1 cellular context compared by ENCODE assay signal in the genomic region with DNA sequence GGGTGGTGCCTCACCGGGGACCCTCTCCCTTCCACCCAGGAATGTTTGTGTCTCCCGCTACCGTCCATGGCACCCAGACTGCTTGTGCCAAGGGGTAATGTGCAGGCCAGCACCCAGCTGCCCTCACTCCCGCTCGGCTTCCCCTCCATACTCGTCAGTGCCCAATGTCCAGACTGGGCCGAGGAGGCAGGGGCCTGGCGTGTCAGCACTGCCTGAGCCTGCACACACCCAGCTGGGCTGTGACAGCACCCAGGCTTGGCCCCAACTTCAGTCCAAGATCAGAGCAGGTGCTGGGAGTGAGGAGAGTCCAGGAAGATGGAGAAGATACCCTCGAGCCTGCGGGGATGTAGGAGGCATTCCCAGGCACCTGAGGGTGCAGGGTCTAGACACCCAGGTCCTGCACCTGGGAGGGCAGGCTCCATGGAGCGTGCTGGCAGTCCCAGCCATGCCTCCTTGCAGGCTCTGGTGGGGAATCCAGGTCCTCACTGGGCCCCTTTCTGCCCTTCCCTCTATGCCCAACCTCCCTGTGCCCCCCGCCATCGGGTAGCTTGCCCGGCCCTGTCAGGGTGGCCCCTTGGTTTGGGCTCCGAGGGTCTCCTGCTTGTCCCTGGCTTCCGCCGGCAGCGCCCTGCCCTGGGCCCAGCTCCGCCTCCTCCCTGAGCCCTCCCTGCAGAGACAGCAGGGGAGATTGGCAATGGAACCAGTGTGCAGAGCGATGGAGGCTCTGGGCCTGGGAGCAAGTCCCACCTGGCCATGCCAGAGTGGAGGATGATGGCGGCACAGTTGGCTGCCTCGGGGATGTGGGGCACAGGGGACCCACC.
TF ChIP-seq lines count a peak whose summit lies in the region.

No MANE protein-coding gene starts in this region.

TF ChIP-seq in H1, 55 proteins besides CTCF, POLR2A, EP300 and RAD21:
- no peak for TF ChIP-seq TEAD4 (IDR thresholded peaks at IDR 0.05; ENCODE audit: low read depth, low read length)
